9 cellular contexts compared by ENCODE assay signal in the genomic region with DNA sequence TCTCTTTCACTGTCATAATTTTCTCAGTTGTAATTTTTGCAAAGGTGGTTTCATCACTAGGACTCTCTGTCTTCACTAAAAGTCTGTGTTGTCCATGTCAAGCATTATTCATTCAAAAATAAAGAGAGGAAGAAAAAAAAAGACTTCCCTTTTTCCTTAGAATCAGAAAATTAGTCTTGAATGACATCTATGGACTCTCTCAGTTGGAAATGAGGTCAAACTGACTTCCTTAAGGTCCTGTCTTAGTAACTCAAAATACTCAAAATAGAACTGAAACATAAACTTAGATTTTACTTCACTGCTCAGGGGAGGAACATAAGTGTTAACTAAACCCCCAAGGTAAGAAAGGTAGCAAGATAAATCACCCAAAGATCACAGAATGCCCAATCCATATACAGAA. TPM values are rescaled to one million over a fixed set of nuclear protein-coding genes. Genes with fewer than 3 reads are reported as not detected.
DNase-seq lines count a peak whose midpoint lies in the region; ATAC-seq, FAIRE-seq and TF ChIP-seq lines count a peak whose summit lies in the region.
"Had no signal": no experiment of that assay in that cellular context is flagged by ENCODE, and none has a peak within 500 bp of the region (broad histone marks: within the 10 kb centered on the region; RNA-seq: fewer than 3 reads in every experiment).

No MANE protein-coding gene starts in this region.

- H3K27me3 Mint-ChIP-seq in activated CD4-positive, alpha-beta T cell treated with anti-CD3 and anti-CD28 coated beads for 36 hours = no peaks in the 10 kb centered on the region

- no peak for TF ChIP-seq EP300 in GM12878 (IDR thresholded peaks at IDR 0.05; ENCODE audit: borderline replicate concordance in 1 of 2, control insufficient read depth in 1 of 2, low read depth in 2 of 2, low read length in 2 of 2)

- intact Hi-C loops in activated CD4-positive, alpha-beta T cell treated with anti-CD3 and anti-CD28 coated beads for 36 hours (cut with DNase I, micrococcal nuclease) = loop anchor here in 1 of 2 experiments (5.0 kb wide), 1 partner anchor 533 kb away; no protein-coding TSS in a partner anchor
- intact Hi-C loops in GM12878 (cut with micrococcal nuclease; ENCODE audit: unreplicated experiment) = loop anchor here (5.0 kb wide), 2 partner anchors 617 to 1897 kb away; partner anchors contain the start of gene TSHZ1
- intact Hi-C loops in psoas muscle (cut with DNase I) = loop anchor here (10.0 kb wide), 1 partner anchor 101 kb away; the partner anchor contains the start of gene CNDP2 (in 2 of the 2)
- intact Hi-C loops in dorsolateral prefrontal cortex (cut with DNase I) = loop anchor here in 1 of 2 donors (5.0 kb wide), 1 partner anchor 448 kb away; the partner anchor contains the start of genes FBXO15 and TIMM21
- intact Hi-C loops in posterior cingulate gyrus (cut with DNase I) = no loop called here

- H3K36me3 Mint-ChIP-seq in activated CD4-positive, alpha-beta T cell treated with anti-CD3 and anti-CD28 coated beads for 36 hours (ENCODE audit: low read depth) = peaks cover 36% of the 10 kb centered on the region

- no peak for TF ChIP-seq POLR2A in GM12878 (IDR thresholded peaks at IDR 0.05; ENCODE audit: low read depth, low read length)

- H3K4me1 ChIP-seq in Loucy (ENCODE audit: insufficient read depth, low read length, poor library complexity, severe bottlenecking) (peaks cover 27% of the 10 kb centered on the region), GM12878 (ENCODE audit: control insufficient read depth, insufficient read depth, low read length) (peaks cover 7% of the 10 kb centered on the region), psoas muscle (peaks cover 38% of the 10 kb centered on the region)

- H4K20me1 ChIP-seq in Loucy (ENCODE audit: insufficient read depth, low read length, poor library complexity, severe bottlenecking) (peaks cover 24% of the 10 kb centered on the region), GM12878 (ENCODE audit: control insufficient read depth, insufficient read depth) (no peaks in the 10 kb centered on the region)

- no TSS peak for BruUV-seq in GM12878 (replicated peaks; lab: Mats Ljungman, UMichigan)

- H3K36me3 ChIP-seq in Loucy (ENCODE audit: insufficient read depth, low read length) = no peaks in the 10 kb centered on the region
- H3K36me3 ChIP-seq in GM12878 (ENCODE audit: control insufficient read depth in 2 of 2, insufficient read depth in 2 of 2, low read length in 1 of 2) = peaks cover 0 to 7% of the 10 kb centered on the region in 2 experiments; a peak in 1 of 4 replicates
- peaks cover 0 to 26% of the 10 kb centered on the region in 2 donors for H3K36me3 ChIP-seq in psoas muscle (ENCODE audit: insufficient read depth in 1 of 2, low read depth in 1 of 2)
- H3K36me3 ChIP-seq: brain microvascular endothelial cell had no signal

- TF ChIP-seq CTCF in Loucy (conservative IDR thresholded peaks at IDR 0.05; ENCODE audit: low read length) (no peak), GM12878 (IDR thresholded peaks at IDR 0.05 in 2 of 3, conservative IDR thresholded peaks at IDR 0.05 in 1 of 3; ENCODE audit: control insufficient read depth in 2 of 3, extremely low read depth in 1 of 3, insufficient read depth in 1 of 3, low read depth in 3 of 3, low read length in 3 of 3) (no peak), psoas muscle (IDR thresholded peaks at IDR 0.05) (no peak), dorsolateral prefrontal cortex (IDR thresholded peaks at IDR 0.05 in 54 of 56, conservative IDR thresholded peaks at IDR 0.05 in 2 of 56; ENCODE audit: low read depth in 1 of 56, partially characterized antibody in 56 of 56) (no peak)

- H3K4me2 ChIP-seq in Loucy (ENCODE audit: low read depth, low read length, poor library complexity, severe bottlenecking) (peak overlapping the region; percentile 91), GM12878 (ENCODE audit: control insufficient read depth, insufficient read depth) (peak overlapping the region; percentile 68)

- H3K4me3 ChIP-seq in Loucy (ENCODE audit: low read length, poor library complexity, severe bottlenecking) (peak overlapping the region; percentile 92), GM12878 (peak overlapping the region; percentile 99), psoas muscle (peak overlapping the region; percentile 98), dorsolateral prefrontal cortex (peak overlapping the region in 12 of 59 donors; percentile 1 to 100 (median 90))

- peak overlapping the region; percentile 51 for H3K27ac ChIP-seq in GM12878 (ENCODE audit: control insufficient read depth, insufficient read depth)
- H3K27ac ChIP-seq in psoas muscle = peak overlapping the region; percentile 97
- peak overlapping the region in 1 of 59 donors; percentile 0 for H3K27ac ChIP-seq in dorsolateral prefrontal cortex
- H3K27ac ChIP-seq: brain microvascular endothelial cell had no signal

- no peaks in the 10 kb centered on the region for H3K9me2 ChIP-seq in Loucy (replicated peaks; ENCODE audit: low read depth, low read length)

- CTCF ChIA-PET in activated CD4-positive, alpha-beta T cell treated with anti-CD3 and anti-CD28 coated beads for 36 hours (lab: Charles Lee) = interaction anchor here (1.2 to 1.4 kb wide), 3 partner anchors 9 to 99 kb away, joined by 3 read pairs; partner anchors contain the start of gene CNDP2
- CTCF ChIA-PET in GM12878 (lab: Yijun Ruan, JAX) = interaction anchor here (0.8 to 1.1 kb wide), 2 partner anchors 44 to 102 kb away, joined by 3 read pairs; no protein-coding TSS in a partner anchor

- H3F3A ChIP-seq in Loucy (ENCODE audit: low read depth) = no peaks in the 10 kb centered on the region

- H3K9ac ChIP-seq in Loucy (ENCODE audit: low read depth, low read length, poor library complexity, severe bottlenecking) (peak overlapping the region; percentile 96), GM12878 (ENCODE audit: control insufficient read depth, insufficient read depth, low read length) (peak overlapping the region; percentile 31; the same call in 1 of the 2 replicates)

- peak; percentile 12 for ATAC-seq in activated CD4-positive, alpha-beta T cell treated with anti-CD3 and anti-CD28 coated beads for 36 hours
- ATAC-seq in GM12878 (0 out of 3 replicates have a peak, but pooled peaks have one; percentile 1), psoas muscle (no peak)

- TF ChIP-seq RAD21 in GM12878 (IDR thresholded peaks at IDR 0.05; ENCODE audit: insufficient read depth, low read depth, low read length) = no peak

- H3K4me1 Mint-ChIP-seq in activated CD4-positive, alpha-beta T cell treated with anti-CD3 and anti-CD28 coated beads for 36 hours = peaks cover 35% of the 10 kb centered on the region

- H2AFZ ChIP-seq in Loucy (ENCODE audit: low read length) = no peak overlapping the region
- H2AFZ ChIP-seq in GM12878 (ENCODE audit: control insufficient read depth, low read depth, low read length) = no peak overlapping the region

- H3K27ac Mint-ChIP-seq in activated CD4-positive, alpha-beta T cell treated with anti-CD3 and anti-CD28 coated beads for 36 hours = peak overlapping the region; percentile 82

- RAD21 ChIA-PET in GM12878 (lab: Charles Lee; ENCODE audit: unreplicated experiment) = no interaction called here

- POLR2A ChIA-PET in activated CD4-positive, alpha-beta T cell treated with anti-CD3 and anti-CD28 coated beads for 36 hours (lab: Charles Lee) = interaction anchor here (1.3 kb wide), 1 partner anchor 99 kb away, joined by 3 read pairs; the partner anchor contains the start of gene CNDP2
- POLR2A ChIA-PET in GM12878 (lab: Charles Lee) = interaction anchor here (0.5 to 1.2 kb wide), 2 partner anchors 100 to 331 kb away, joined by 3 read pairs; no protein-coding TSS in a partner anchor

- SMC1A ChIA-PET in GM12878 (lab: Charles Lee; ENCODE audit: uncharacterized antibody, unreplicated experiment) = no interaction called here

- peak overlapping the region; percentile 59 for H3K4me3 Mint-ChIP-seq in activated CD4-positive, alpha-beta T cell treated with anti-CD3 and anti-CD28 coated beads for 36 hours

- H3K9me3 Mint-ChIP-seq in activated CD4-positive, alpha-beta T cell treated with anti-CD3 and anti-CD28 coated beads for 36 hours (ENCODE audit: low read depth) = peaks cover 7% of the 10 kb centered on the region

- H3K9me3 ChIP-seq in Loucy (ENCODE audit: insufficient read depth, low read depth, low read length) = no peaks in the 10 kb centered on the region
- H3K9me3 ChIP-seq in GM12878 (replicated peaks; ENCODE audit: control insufficient read depth, insufficient read depth, low read length) = no peaks in the 10 kb centered on the region
- H3K9me3 ChIP-seq in psoas muscle = no peaks in the 10 kb centered on the region

- no peak for DNase-seq in activated CD4-positive, alpha-beta T cell treated with anti-CD3 and anti-CD28 coated beads for 36 hours
- no peak for DNase-seq in activated CD4-positive, alpha-beta T cell treated with anti-CD3 and anti-CD28 coated beads for 48 hours
- no peak for DNase-seq in GM12878 (ENCODE audit: low read depth, low spot score)
- no peak for DNase-seq in psoas muscle
- no peak for DNase-seq in dorsolateral prefrontal cortex
- no peak for DNase-seq in activated effector memory CD4-positive, alpha-beta T cell treated with Interleukin-2 at 50 U/mL for 16 hours
- no peak for DNase-seq in posterior cingulate gyrus
- DNase-seq: brain microvascular endothelial cell had no signal

- H3K79me2 ChIP-seq in Loucy (ENCODE audit: insufficient read depth, low read length) (peaks cover 44% of the 10 kb centered on the region), GM12878 (ENCODE audit: control insufficient read depth, insufficient read depth, low read length) (peaks cover 56% of the 10 kb centered on the region)

- H3K27me3 ChIP-seq in Loucy (ENCODE audit: insufficient read depth, low read length, poor library complexity, severe bottlenecking) = no peaks in the 10 kb centered on the region
- no peaks in the 10 kb centered on the region for H3K27me3 ChIP-seq in GM12878 (replicated peaks in 1 of 2; ENCODE audit: control insufficient read depth in 2 of 2, insufficient read depth in 2 of 2, low read length in 1 of 2)
- H3K27me3 ChIP-seq in psoas muscle (ENCODE audit: insufficient read depth in 3 of 3, low read length in 2 of 3) = no peaks in the 10 kb centered on the region
- H3K27me3 ChIP-seq in dorsolateral prefrontal cortex = no peaks in the 10 kb centered on the region
- H3K27me3 ChIP-seq: brain microvascular endothelial cell had no signal

- FAIRE-seq in GM12878 (lab: Jason Lieb, UNC) = no peak

- in situ Hi-C loops in GM12878 (cut with MboI) = loop anchor here (5.0 kb wide), 1 partner anchor 98 kb away; the partner anchor contains the start of gene CNDP2

RNA-seq across cellular contexts. Expression of gene ZNF407, which starts 2.2 kb away (rescaled TPM):
- total RNA-seq in activated CD4-positive, alpha-beta T cell treated with anti-CD3 and anti-CD28 coated beads for 36 hours = 10 to 100 TPM; 11.4 TPM
- total RNA-seq in GM12878 (2013; cell fraction: nucleolus; rRNA removed) = 81.4 and 81.8 TPM in 2 replicates
- 10.1 and 11.2 TPM in 2 replicates for total RNA-seq in GM12878 (2014; rRNA removed)
- 11.0 TPM in 2 replicates for total RNA-seq in GM12878 (2014; rRNA removed; fragmentation: Illumina TruSeq; extraction: Trizol)
- 10.3 and 11.6 TPM in 2 replicates for total RNA-seq in GM12878 (2021)
- 2.1 TPM for polyA plus RNA-seq in GM12878 (2011; ENCODE audit: low read depth)
- polyA plus RNA-seq in GM12878 (2011; rRNA removed) = 3.9 and 4.5 TPM in 2 replicates
- 3.0 and 4.1 TPM in 2 replicates for polyA plus RNA-seq in GM12878 (2011; cell fraction: cytosol; rRNA removed)
- 7.4 and 10.7 TPM in 2 replicates for polyA plus RNA-seq in GM12878 (2011; cell fraction: nucleus; rRNA removed)
- polyA plus RNA-seq in GM12878 (2012) = 2.9 and 3.1 TPM in 2 replicates
- polyA plus RNA-seq in GM12878 (2014; fragmentation: Illumina TruSeq; extraction: Trizol) = 4.8 and 5.7 TPM in 2 replicates
- polyA plus RNA-seq in GM12878 (2014; fragmentation: Nextera tagmentation; extraction: Ambion mirVana) = under 1 TPM; 0.69 to 0.88 TPM
- polyA plus RNA-seq in GM12878 (2014; rRNA removed) = 4.1 and 4.7 TPM in 2 replicates
- polyA plus RNA-seq in GM12878 (2016; fragmentation: Nextera tagmentation; extraction: Ambion mirVana) = 1 to 10 TPM; 5.8 to 6.3 TPM
- 32.5 and 34.8 TPM in 2 replicates for polyA minus RNA-seq in GM12878 (2011; rRNA and poly(A)+ RNA removed)
- 4.3 and 7.4 TPM in 2 replicates for polyA minus RNA-seq in GM12878 (2011; cell fraction: cytosol; rRNA and poly(A)+ RNA removed)
- 63.2 and 96.7 TPM in 2 replicates for polyA minus RNA-seq in GM12878 (2011; cell fraction: nucleus; rRNA and poly(A)+ RNA removed)
- 10 to 100 TPM in 1 of 4 donors, 1 to 10 TPM in 3; 7.9 to 10.2 (median 8.8) TPM for total RNA-seq in psoas muscle
- polyA plus RNA-seq in psoas muscle = 1 to 10 TPM; 2.4 to 4.7 (median 3.1) TPM
- 10 to 100 TPM; 15.2 to 27.4 (median 21.5) TPM for total RNA-seq in dorsolateral prefrontal cortex

Comparison
In these comparisons a context has a peak if more than half of its experiments do, and no peak if none do; other contexts are left out.
1. ATAC-seq: peak in activated CD4-positive, alpha-beta T cell treated with anti-CD3 and anti-CD28 coated beads for 36 hours (single experiment) and GM12878 (single experiment); none in psoas muscle (0 of 4).